7 cellular contexts compared by ENCODE assay signal in the genomic region with DNA sequence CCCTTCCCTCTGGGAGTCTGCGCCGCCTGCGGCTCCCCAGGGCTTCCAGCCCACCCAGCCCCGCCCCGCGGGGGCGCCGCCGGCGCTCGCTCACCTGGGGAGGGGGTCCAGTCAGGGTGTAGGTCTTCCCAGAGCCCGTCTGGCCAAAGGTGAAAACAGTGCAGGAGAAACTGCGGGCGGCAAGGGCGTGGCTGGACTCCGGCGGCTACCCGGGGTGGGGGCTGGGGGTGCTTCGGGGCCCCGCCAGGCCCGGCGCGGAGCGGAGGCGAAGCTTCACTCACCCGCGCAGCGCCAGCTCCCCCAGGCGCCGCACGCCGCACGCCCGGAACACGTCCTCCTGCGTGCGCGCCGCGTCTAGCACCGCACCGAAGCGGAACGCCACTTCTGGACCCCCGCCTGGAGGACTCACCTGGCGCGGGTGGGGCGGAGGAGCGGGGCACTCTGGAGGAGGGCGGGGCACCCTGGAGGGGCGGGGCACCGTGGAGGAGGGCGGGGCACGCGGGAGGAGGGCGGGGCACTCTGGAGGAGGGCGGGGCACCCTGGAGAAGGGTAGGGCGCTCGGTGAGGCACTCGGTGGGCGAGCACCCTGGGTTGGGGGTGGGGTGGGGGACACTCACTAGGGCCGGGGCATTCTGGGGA. TPM values are rescaled to one million over a fixed set of nuclear protein-coding genes. Genes with fewer than 3 reads are reported as not detected.
DNase-seq lines count a peak whose midpoint lies in the region; ATAC-seq and TF ChIP-seq lines count a peak whose summit lies in the region.

No MANE protein-coding gene starts in this region.

- no peak overlapping the region for H2AFZ ChIP-seq in HCT116 (ENCODE audit: low read depth, low read length, poor library complexity, severe bottlenecking)
- no peak overlapping the region for H2AFZ ChIP-seq in osteoblast (ENCODE audit: low read length)

- TF ChIP-seq POLR2A in HCT116 (IDR thresholded peaks at IDR 0.05; ENCODE audit: borderline replicate concordance, extremely low read depth, insufficient read depth, insufficient read length), result no peak

- peak overlapping the region; percentile 35 for H3K9ac ChIP-seq in HCT116 (ENCODE audit: low read length)

- H3K9me3 ChIP-seq in HCT116 (ENCODE audit: control insufficient read depth in 1 of 2, insufficient read depth in 1 of 2, low read depth in 1 of 2, low read length in 2 of 2), result peaks cover 3 to 4% of the 10 kb centered on the region in 2 experiments; a peak in 2 of 4 replicates
- H3K9me3 ChIP-seq in RWPE2 (ENCODE audit: severe bottlenecking), result no peaks in the 10 kb centered on the region
- peaks cover 6% of the 10 kb centered on the region for H3K9me3 ChIP-seq in osteoblast (ENCODE audit: low read depth, low read length)

- no peaks in the 10 kb centered on the region for H3K36me3 ChIP-seq in HCT116 (ENCODE audit: control insufficient read depth in 1 of 2, insufficient read depth in 2 of 2, low read length in 2 of 2)
- no peaks in the 10 kb centered on the region for H3K36me3 ChIP-seq in RWPE2 (ENCODE audit: low read depth)
- no peaks in the 10 kb centered on the region for H3K36me3 ChIP-seq in osteoblast (ENCODE audit: insufficient read depth, low read length)

- peak; percentile 80 for ATAC-seq in HCT116
- peak; percentile 77 for ATAC-seq in RWPE2 (ENCODE audit: low read depth)
- ATAC-seq in HG02852 (IDR thresholded peaks at IDR 0.05; ENCODE audit: unreplicated experiment), result no peak

- RAD21 ChIA-PET in HCT116 (lab: Charles Lee; ENCODE audit: low non-redundant PET in 1 of 2, low total read pairs in 2 of 2, uncharacterized antibody in 2 of 2, unreplicated experiment in 2 of 2), result interaction anchor here (0.6 to 0.7 kb wide), 4 partner anchors 9 to 749 kb away, joined by 6 to 7 read pairs (median 6); partner anchors contain the start of gene BSPRY (in 1 of the 2)

- TF ChIP-seq RAD21 in HCT116 (IDR thresholded peaks at IDR 0.05; ENCODE audit: low read depth), result no peak

- no peaks in the 10 kb centered on the region for H3K9me2 ChIP-seq in HCT116 (ENCODE audit: insufficient read depth)

- CTCF ChIA-PET in HCT116 (lab: Charles Lee), result interaction anchor here (0.7 to 1.5 kb wide), 2 partner anchors 16 to 169 kb away, joined by 3 to 6 read pairs; no protein-coding TSS in a partner anchor

- H3K27ac ChIP-seq in HCT116 (ENCODE audit: low read depth, low read length) (peak overlapping the region; percentile 34; the same call in 1 of the 2 replicates), RWPE2 (ENCODE audit: poor library complexity, severe bottlenecking) (no peak overlapping the region), osteoblast (ENCODE audit: low read depth, low read length) (no peak overlapping the region)

- DNase-seq in HCT116 (ENCODE audit: low read depth, low spot score) (peak; percentile 23), RWPE2 (ENCODE audit: low spot score) (no peak), foreskin fibroblast (peak in 1 of 2 donors; percentile 25), osteoblast (ENCODE audit: insufficient read length, low spot score, missing footprints) (peak; percentile 75), NCI-H1436 (lab: John Stamatoyannopoulos, UW) (no peak), amniotic stem cell (lab: John Stamatoyannopoulos, UW) (no peak)

- TF ChIP-seq CTCF in HCT116 (IDR thresholded peaks at IDR 0.05 in 2 of 3, conservative IDR thresholded peaks at IDR 0.05 in 1 of 3; ENCODE audit: borderline replicate concordance in 1 of 3, insufficient read depth in 1 of 3, low read depth in 2 of 3, low read length in 2 of 3) (no peak), RWPE2 (IDR thresholded peaks at IDR 0.05; ENCODE audit: poor library complexity, severe bottlenecking) (no peak), foreskin fibroblast (IDR thresholded peaks at IDR 0.05; ENCODE audit: low read depth, low read length) (no peak), osteoblast (IDR thresholded peaks at IDR 0.05; ENCODE audit: extremely low read depth, low read depth, low read length) (no peak)

- intact Hi-C loops in HCT116 (cut with micrococcal nuclease), result no loop called here

- no peaks in the 10 kb centered on the region for H3K27me3 ChIP-seq in HCT116 (ENCODE audit: insufficient read depth, low read length)
- H3K27me3 ChIP-seq in RWPE2 (ENCODE audit: insufficient read depth, poor library complexity, severe bottlenecking), result no peaks in the 10 kb centered on the region
- peaks cover 29% of the 10 kb centered on the region for H3K27me3 ChIP-seq in osteoblast (ENCODE audit: insufficient read depth, low read length)

- POLR2A ChIA-PET in HCT116 (lab: Charles Lee), result interaction anchor here (0.7 kb wide), 1 partner anchor 42 kb away, joined by 6 read pairs; no protein-coding TSS in a partner anchor

- no TSS peak for BruUV-seq in HCT116 (replicated peaks; lab: Mats Ljungman, UMichigan)

- no peaks in the 10 kb centered on the region for H3K79me2 ChIP-seq in HCT116 (ENCODE audit: insufficient read depth, low read length)
- H3K79me2 ChIP-seq in osteoblast (ENCODE audit: insufficient read depth, low read length), result no peaks in the 10 kb centered on the region

- H3K4me2 ChIP-seq in HCT116 (ENCODE audit: low read length), result peak overlapping the region; percentile 83
- H3K4me2 ChIP-seq in osteoblast (ENCODE audit: insufficient read depth, low read length), result peak overlapping the region; percentile 53

- peaks cover 0 to 9% of the 10 kb centered on the region in 2 experiments; a peak in 2 of 4 replicates for H3K4me1 ChIP-seq in HCT116 (ENCODE audit: control insufficient read depth in 1 of 2, insufficient read depth in 2 of 2, low read length in 2 of 2)
- no peaks in the 10 kb centered on the region for H3K4me1 ChIP-seq in RWPE2 (ENCODE audit: insufficient read depth, poor library complexity, severe bottlenecking)
- H3K4me1 ChIP-seq in osteoblast (ENCODE audit: insufficient read depth, low read length), result no peaks in the 10 kb centered on the region

- H4K20me1 ChIP-seq in HCT116 (ENCODE audit: insufficient read depth), result no peaks in the 10 kb centered on the region
- no peaks in the 10 kb centered on the region for H4K20me1 ChIP-seq in osteoblast (ENCODE audit: insufficient read depth, low read length)

- H3K4me3 ChIP-seq in HCT116 (replicated peaks in 1 of 2; ENCODE audit: low read depth in 1 of 2, low read length in 2 of 2) (peak overlapping the region; percentile 43 to 63), RWPE2 (ENCODE audit: severe bottlenecking) (peak overlapping the region; percentile 53), foreskin fibroblast (ENCODE audit: low read depth in 1 of 2, low read length in 2 of 2) (peak overlapping the region; percentile 31 to 35), osteoblast (ENCODE audit: insufficient read depth, low read length) (peak overlapping the region; percentile 54)

TF ChIP-seq in HCT116, 20 proteins besides CTCF, POLR2A, EP300 and RAD21:
- no peak; the same call in 1 of the 2 replicates for TF ChIP-seq MAX (IDR thresholded peaks at IDR 0.05)
- no peak for TF ChIP-seq EZH2 (IDR thresholded peaks at IDR 0.05)
- no peak for TF ChIP-seq TCF7L2 (IDR thresholded peaks at IDR 0.05; ENCODE audit: borderline replicate concordance, extremely low read depth, insufficient read depth, insufficient read length)
- TF ChIP-seq ELF1 (IDR thresholded peaks at IDR 0.05; ENCODE audit: borderline replicate concordance, low read depth), result no peak
- peak; percentile 26; the same call in 1 of the 2 replicates for TF ChIP-seq POLR2AphosphoS5 (IDR thresholded peaks at IDR 0.05; ENCODE audit: low read depth, low read length)
- TF ChIP-seq YY1 (IDR thresholded peaks at IDR 0.05; ENCODE audit: extremely low read depth, insufficient replicate concordance, low read depth, low read length), result no peak
- no peak for TF ChIP-seq EZH2phosphoT487 (IDR thresholded peaks at IDR 0.05; ENCODE audit: borderline replicate concordance)
- TF ChIP-seq SP1 (IDR thresholded peaks at IDR 0.05; ENCODE audit: low read depth), result no peak
TF ChIP-seq in HCT116: peak in this region for 1.

RNA-seq across cellular contexts. Expression of gene KIF12, which starts 1.0 kb away (rescaled TPM):
- total RNA-seq in HCT116 (2021; ENCODE audit: unreplicated experiment), result 6.4 TPM
- polyA plus RNA-seq in HCT116 (2012), result 4.5 and 5.7 TPM in 2 replicates
- not detected in 2 replicates for total RNA-seq in osteoblast

RNA-seq across cellular contexts. Expression of gene AMBP, which starts 20.0 kb away (rescaled TPM):
- 1.9 TPM for total RNA-seq in HCT116 (2021; ENCODE audit: unreplicated experiment)
- polyA plus RNA-seq in HCT116 (2012), result not detected in 2 replicates
- not detected in 2 replicates for total RNA-seq in osteoblast

RNA-seq across cellular contexts. Expression of gene COL27A1, which starts 57.2 kb away (rescaled TPM):
- 12.0 TPM for total RNA-seq in HCT116 (2021; ENCODE audit: unreplicated experiment)
- 6.5 and 7.2 TPM in 2 replicates for polyA plus RNA-seq in HCT116 (2012)
- total RNA-seq in osteoblast, result 10.1 and 11.8 TPM in 2 replicates

Comparison
In these comparisons a context has a peak if more than half of its experiments do, and no peak if none do; other contexts are left out.
1. DNase-seq: peak in HCT116 (single experiment) and osteoblast (single experiment); none in RWPE2 (single experiment), NCI-H1436 (single experiment) and amniotic stem cell (single experiment).
2. Peak in every context shown above with its lines, with median percentiles within 50 percentile points of each other: H3K4me3 ChIP-seq.